Comparison of ENCODE assay signal across 11 cellular contexts in the genomic region with DNA sequence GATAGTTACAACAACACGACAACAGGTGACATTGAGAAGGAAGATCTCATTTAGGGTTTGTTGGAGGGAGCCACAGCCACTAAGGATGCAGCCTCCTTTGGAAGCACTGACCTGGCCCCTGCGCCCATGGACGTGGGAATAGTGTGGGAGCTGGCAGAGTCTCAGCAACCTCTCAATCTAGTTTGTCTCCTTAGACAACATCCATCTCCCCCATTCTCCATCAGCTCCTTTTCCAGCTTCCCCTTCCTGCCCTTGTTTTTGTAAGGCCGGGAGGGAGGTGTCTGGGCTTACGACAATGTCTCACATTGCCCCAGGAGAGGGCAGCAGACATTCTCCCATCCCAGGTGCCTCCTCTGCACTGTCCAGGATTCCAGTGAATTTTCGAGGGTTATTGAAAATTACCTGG.
DNase-seq lines count a peak whose midpoint lies in the region; ATAC-seq and TF ChIP-seq lines count a peak whose summit lies in the region.
"Had no signal": no experiment of that assay in that cellular context is flagged by ENCODE, and none has a peak within 500 bp of the region (broad histone marks: within the 10 kb centered on the region; RNA-seq: fewer than 3 reads in every experiment).

No MANE protein-coding gene starts in this region.

- CTCF ChIA-PET in SK-N-SH (lab: Yijun Ruan, JAX): interaction anchor here (0.9 to 4.7 kb wide), 9 partner anchors 10 to 555 kb away, joined by 3 to 28 read pairs (median 3); no protein-coding TSS in a partner anchor

- H3K9ac ChIP-seq in SK-N-SH: no peak overlapping the region

- H2AFZ ChIP-seq in SK-N-SH (ENCODE audit: low read depth): no peak overlapping the region

- H3K4me3 ChIP-seq in BE2C (ENCODE audit: low read depth, low read length) (no peak overlapping the region), SK-N-SH (ENCODE audit: low read depth in 2 of 2, low read length in 1 of 2) (no peak overlapping the region), iPS DF 6.9 (ENCODE audit: low read length) (no peak overlapping the region), prostate gland (no peak overlapping the region)
- H3K4me3 ChIP-seq: right atrium auricular region had no signal

- H3K9me2 ChIP-seq in SK-N-SH: no peaks in the 10 kb centered on the region

- H3K4me1 ChIP-seq in BE2C (no peaks in the 10 kb centered on the region), SK-N-SH (ENCODE audit: control insufficient read depth in 1 of 2, insufficient read depth in 2 of 2, low read depth in 1 of 2, low read length in 1 of 2) (no peaks in the 10 kb centered on the region), iPS DF 6.9 (ENCODE audit: control insufficient read depth, insufficient read depth, low read length) (no peaks in the 10 kb centered on the region), prostate gland (replicated peaks) (no peaks in the 10 kb centered on the region)
- H3K4me1 ChIP-seq: right atrium auricular region had no signal

- H3K27me3 ChIP-seq in BE2C (no peaks in the 10 kb centered on the region; the same call in 1 of the 2 replicates), SK-N-SH (ENCODE audit: insufficient read depth) (no peaks in the 10 kb centered on the region; the same call in 1 of the 2 replicates), iPS DF 6.9 (ENCODE audit: control insufficient read depth, insufficient read depth, low read length) (no peaks in the 10 kb centered on the region), prostate gland (replicated peaks; ENCODE audit: insufficient read depth) (no peaks in the 10 kb centered on the region)
- H3K27me3 ChIP-seq: right atrium auricular region had no signal

- H3K9me3 ChIP-seq in BE2C (no peaks in the 10 kb centered on the region), SK-N-SH (no peaks in the 10 kb centered on the region), iPS DF 6.9 (ENCODE audit: control insufficient read depth, insufficient read depth, low read length) (no peaks in the 10 kb centered on the region), prostate gland (no peaks in the 10 kb centered on the region)
- H3K9me3 ChIP-seq: right atrium auricular region had no signal

- DNase-seq in BE2C (peak; percentile 24), GM20000 (ENCODE audit: low spot score) (no peak), SK-N-SH (peak; percentile 47), iPS DF 6.9 (ENCODE audit: low read depth, low spot score) (peak; percentile 16), prostate gland (ENCODE audit: low spot score) (no peak)
- DNase-seq in activated naive CD8-positive, alpha-beta T cell treated with anti-CD3 and anti-CD28 coated beads, Interleukin-2, amount 50 U/mL, for 24 hours: no peak
- no peak for DNase-seq in activated effector memory CD4-positive, alpha-beta T cell treated with anti-CD3 and anti-CD28 coated beads, Interleukin-2, amount 50 U/mL, for 16 hours

- TF ChIP-seq POLR2A in prostate gland (IDR thresholded peaks at IDR 0.05): no peak

- H3K36me3 Mint-ChIP-seq in activated naive CD8-positive, alpha-beta T cell treated with anti-CD3 and anti-CD28 coated beads, Interleukin-2, amount 50 U/mL, for 24 hours (ENCODE audit: low read depth): peaks cover 2% of the 10 kb centered on the region
- H3K36me3 Mint-ChIP-seq: IgD-negative memory B cell; stimulated activated memory B cell treated with anti-CD40 and anti-IgM and Interleukin-4, amounts not matched to agents 10 μg/mL and 1 μg/mL and 100 μg/mL, for 72 hours had no signal

- TF ChIP-seq RAD21 in SK-N-SH (IDR thresholded peaks at IDR 0.05; ENCODE audit: low read length): peak; percentile 69

- no peak overlapping the region for H3K4me2 ChIP-seq in SK-N-SH

- intact Hi-C loops in prostate gland (cut with DNase I): no loop called here

- H3K36me3 ChIP-seq in BE2C (no peaks in the 10 kb centered on the region), SK-N-SH (replicated peaks in 1 of 2; ENCODE audit: control insufficient read depth in 1 of 2, insufficient read depth in 2 of 2, low read length in 1 of 2) (no peaks in the 10 kb centered on the region), iPS DF 6.9 (ENCODE audit: control insufficient read depth, insufficient read depth, low read length) (no peaks in the 10 kb centered on the region), prostate gland (no peaks in the 10 kb centered on the region)
- H3K36me3 ChIP-seq: right atrium auricular region had no signal

- H3K9me3 Mint-ChIP-seq in activated naive CD8-positive, alpha-beta T cell treated with anti-CD3 and anti-CD28 coated beads, Interleukin-2, amount 50 U/mL, for 24 hours: no peaks in the 10 kb centered on the region
- H3K9me3 Mint-ChIP-seq: stimulated activated memory B cell treated with anti-CD40 and anti-IgM and Interleukin-4, amounts not matched to agents 10 μg/mL and 1 μg/mL and 100 μg/mL, for 72 hours had no signal

- ATAC-seq in activated naive CD8-positive, alpha-beta T cell treated with anti-CD3 and anti-CD28 coated beads, Interleukin-2, amount 50 U/mL, for 24 hours: no peak
- ATAC-seq in HG02571 (IDR thresholded peaks at IDR 0.05; ENCODE audit: unreplicated experiment): no peak
- ATAC-seq: stimulated activated memory B cell treated with anti-CD40 and anti-IgM and Interleukin-4, amounts not matched to agents 10 μg/mL and 1 μg/mL and 100 μg/mL, for 72 hours had no signal

- H3K27ac ChIP-seq in SK-N-SH (ENCODE audit: low read depth in 2 of 2, low read length in 1 of 2) (no peak overlapping the region), iPS DF 6.9 (ENCODE audit: low read length) (no peak overlapping the region), prostate gland (no peak overlapping the region)
- H3K27ac ChIP-seq: right atrium auricular region had no signal

- no peak for TF ChIP-seq EP300 in SK-N-SH (IDR thresholded peaks at IDR 0.05; ENCODE audit: borderline replicate concordance in 1 of 2, low read depth in 1 of 2, low read length in 1 of 2)

- no peaks in the 10 kb centered on the region for H3K79me2 ChIP-seq in SK-N-SH (ENCODE audit: insufficient read depth)

- H3K27me3 Mint-ChIP-seq in activated naive CD8-positive, alpha-beta T cell treated with anti-CD3 and anti-CD28 coated beads, Interleukin-2, amount 50 U/mL, for 24 hours: no peaks in the 10 kb centered on the region
- H3K27me3 Mint-ChIP-seq: IgD-negative memory B cell had no signal

- no peaks in the 10 kb centered on the region for H3F3A ChIP-seq in SK-N-SH (replicated peaks; ENCODE audit: insufficient read depth)

- TF ChIP-seq CTCF in BE2C (IDR thresholded peaks at IDR 0.05; ENCODE audit: low read depth, low read length): peak; percentile 54
- TF ChIP-seq CTCF in GM20000 (IDR thresholded peaks at IDR 0.05; ENCODE audit: extremely low read depth, missing control alignments): peak; percentile 2
- TF ChIP-seq CTCF in SK-N-SH (IDR thresholded peaks at IDR 0.05): peak; percentile 22; the same call in 1 of the 2 replicates
- no peak for TF ChIP-seq CTCF in prostate gland (IDR thresholded peaks at IDR 0.05)

- H4K20me1 ChIP-seq in SK-N-SH (ENCODE audit: insufficient read depth): no peaks in the 10 kb centered on the region

- no peak overlapping the region for H3K27ac Mint-ChIP-seq in activated naive CD8-positive, alpha-beta T cell treated with anti-CD3 and anti-CD28 coated beads, Interleukin-2, amount 50 U/mL, for 24 hours
- H3K27ac Mint-ChIP-seq: stimulated activated memory B cell treated with anti-CD40 and anti-IgM and Interleukin-4, amounts not matched to agents 10 μg/mL and 1 μg/mL and 100 μg/mL, for 72 hours had no signal

- POLR2A ChIA-PET in SK-N-SH (lab: Yijun Ruan, JAX): no interaction called here

- H3K4me1 Mint-ChIP-seq in activated naive CD8-positive, alpha-beta T cell treated with anti-CD3 and anti-CD28 coated beads, Interleukin-2, amount 50 U/mL, for 24 hours: no peaks in the 10 kb centered on the region
- H3K4me1 Mint-ChIP-seq: stimulated activated memory B cell treated with anti-CD40 and anti-IgM and Interleukin-4, amounts not matched to agents 10 μg/mL and 1 μg/mL and 100 μg/mL, for 72 hours had no signal

- H3K4me3 Mint-ChIP-seq in activated naive CD8-positive, alpha-beta T cell treated with anti-CD3 and anti-CD28 coated beads, Interleukin-2, amount 50 U/mL, for 24 hours: no peak overlapping the region
- H3K4me3 Mint-ChIP-seq: IgD-negative memory B cell; stimulated activated memory B cell treated with anti-CD40 and anti-IgM and Interleukin-4, amounts not matched to agents 10 μg/mL and 1 μg/mL and 100 μg/mL, for 72 hours had no signal

- 26% methylated on average over 6 of the region's 6 CpGs for WGBS in SK-N-SH (ENCODE audit: low lambda C conversion rate)
- no CpG with 5 or more reads among the region's 6 CpGs for WGBS in iPS DF 6.9 (ENCODE audit: insufficient coverage, insufficient read length)
- WGBS in prostate gland: 62% methylated on average over 6 of the region's 6 CpGs

TF ChIP-seq in SK-N-SH, 30 proteins besides CTCF, POLR2A, EP300 and RAD21:
- TF ChIP-seq RFX5 (IDR thresholded peaks at IDR 0.05; ENCODE audit: low read length): no peak
- TF ChIP-seq TCF12 (IDR thresholded peaks at IDR 0.05): no peak
- TF ChIP-seq FOXM1 (IDR thresholded peaks at IDR 0.05; ENCODE audit: low read depth): no peak
- peak; percentile 40 for TF ChIP-seq SMC3 (IDR thresholded peaks at IDR 0.05; ENCODE audit: low read depth, low read length)
- no peak for TF ChIP-seq USF1 (IDR thresholded peaks at IDR 0.05; ENCODE audit: borderline replicate concordance, low read depth)
- TF ChIP-seq, protein P1, sequence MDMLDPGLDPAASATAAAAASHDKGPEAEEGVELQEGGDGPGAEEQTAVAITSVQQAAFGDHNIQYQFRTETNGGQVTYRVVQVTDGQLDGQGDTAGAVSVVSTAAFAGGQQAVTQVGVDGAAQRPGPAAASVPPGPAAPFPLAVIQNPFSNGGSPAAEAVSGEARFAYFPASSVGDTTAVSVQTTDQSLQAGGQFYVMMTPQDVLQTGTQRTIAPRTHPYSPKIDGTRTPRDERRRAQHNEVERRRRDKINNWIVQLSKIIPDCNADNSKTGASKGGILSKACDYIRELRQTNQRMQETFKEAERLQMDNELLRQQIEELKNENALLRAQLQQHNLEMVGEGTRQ (IDR thresholded peaks at IDR 0.05; ENCODE audit: borderline replicate concordance, low read depth, low read length): no peak
- TF ChIP-seq, protein P2, sequence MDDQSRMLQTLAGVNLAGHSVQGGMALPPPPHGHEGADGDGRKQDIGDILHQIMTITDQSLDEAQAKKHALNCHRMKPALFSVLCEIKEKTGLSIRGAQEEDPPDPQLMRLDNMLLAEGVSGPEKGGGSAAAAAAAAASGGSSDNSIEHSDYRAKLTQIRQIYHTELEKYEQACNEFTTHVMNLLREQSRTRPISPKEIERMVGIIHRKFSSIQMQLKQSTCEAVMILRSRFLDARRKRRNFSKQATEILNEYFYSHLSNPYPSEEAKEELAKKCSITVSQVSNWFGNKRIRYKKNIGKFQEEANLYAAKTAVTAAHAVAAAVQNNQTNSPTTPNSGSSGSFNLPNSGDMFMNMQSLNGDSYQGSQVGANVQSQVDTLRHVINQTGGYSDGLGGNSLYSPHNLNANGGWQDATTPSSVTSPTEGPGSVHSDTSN (IDR thresholded peaks at IDR 0.05): no peak

Comparison
In these comparisons a context has a peak if more than half of its experiments do, and no peak if none do; other contexts are left out.
1. DNase-seq: peak in BE2C (single experiment), SK-N-SH (single experiment) and iPS DF 6.9 (single experiment); none in GM20000 (single experiment), activated naive CD8-positive, alpha-beta T cell treated with anti-CD3 and anti-CD28 coated beads, Interleukin-2, amount 50 U/mL, for 24 hours (single experiment), activated effector memory CD4-positive, alpha-beta T cell treated with anti-CD3 and anti-CD28 coated beads, Interleukin-2, amount 50 U/mL, for 16 hours (single experiment) and prostate gland (single experiment).
2. CTCF ChIP-seq: peak in BE2C (single experiment), GM20000 (single experiment) and SK-N-SH (single experiment); none in prostate gland (0 of 4).